In the genomic region with DNA sequence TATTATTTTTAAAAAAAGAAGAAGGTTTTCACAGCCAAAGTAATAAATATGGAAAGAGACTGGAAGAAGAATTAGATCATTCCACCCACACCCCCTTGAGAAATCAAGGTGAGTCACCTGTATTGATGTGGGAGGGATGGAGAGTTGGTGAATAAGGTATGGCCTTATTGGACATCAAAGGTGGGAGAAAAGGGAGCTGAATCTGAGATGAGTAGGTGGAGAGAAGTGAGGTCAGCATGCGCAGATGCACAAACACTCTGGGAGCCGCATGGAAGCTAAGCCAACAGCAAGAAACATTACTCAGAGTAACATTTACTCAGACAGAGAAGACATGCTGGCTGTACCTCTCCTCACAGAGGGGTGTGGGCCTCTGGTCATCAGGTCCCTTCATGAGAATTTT, we compare ENCODE assay signal across 21 cellular contexts.
DNase-seq lines count a peak whose midpoint lies in the region; ATAC-seq, FAIRE-seq and TF ChIP-seq lines count a peak whose summit lies in the region.
"Had no signal": no experiment of that assay in that cellular context is flagged by ENCODE, and none has a peak within 500 bp of the region (broad histone marks: within the 10 kb centered on the region; RNA-seq: fewer than 3 reads in every experiment).

No MANE protein-coding gene starts in this region.

- no peak overlapping the region for H2AFZ ChIP-seq in PC-9

- peak; percentile 16 for DNase-seq in NCI-H345 (lab: John Stamatoyannopoulos, UW)
- no peak for DNase-seq in NCI-H345 treated with DMSO at 0.1 percent for 48 hours (lab: John Stamatoyannopoulos, UW; ENCODE audit: unreplicated experiment)
- no peak for DNase-seq in PC-9
- DNase-seq in fibroblast of mammary gland (ENCODE audit: low read depth) = peak; percentile 90
- no peak for DNase-seq in urothelium cell line (ENCODE audit: low spot score)
- DNase-seq in activated naive CD4-positive, alpha-beta T cell treated with anti-CD3 and anti-CD28 coated beads, Interleukin-2, amount 50 U/mL, for 16 hours = no peak
- DNase-seq in NCI-H446 (lab: John Stamatoyannopoulos, UW) = no peak
- DNase-seq: 8988T; activated CD4-positive, alpha-beta T cell treated with anti-CD3 and anti-CD28 coated beads, Interleukin-2, amount 10 ng/mL, durations not matched to agents 24 days and 14 days; activated naive CD4-positive, alpha-beta T cell treated with anti-CD3 and anti-CD28 coated beads, Interleukin-2, amount 10 ng/mL, durations not matched to agents 7 days and 5 days; activated T-cell treated with anti-CD3 and anti-CD28 coated beads, Interleukin-2, amount 50 U/mL, for 72 hours; aorta; kidney; NCI-H2171; NCI-H82; SIG-M5; stimulated activated naive CD8-positive, alpha-beta T cell treated with anti-CD3 and anti-CD28 coated beads, Interleukin-15, amount 100 ng/mL, for 72 hours had no signal

- intact Hi-C loops in PC-9 (cut with micrococcal nuclease; ENCODE audit: unreplicated experiment) = loop anchor here (2.0 kb wide), 1 partner anchor 23 kb away; no protein-coding TSS in a partner anchor

- TF ChIP-seq CTCF in PC-9 (conservative IDR thresholded peaks at IDR 0.05) (no peak), fibroblast of mammary gland (conservative IDR thresholded peaks at IDR 0.05; ENCODE audit: control insufficient read depth, insufficient read depth, low read depth, low read length) (no peak)

- no TSS peak for BruUV-seq in PC-9 (replicated peaks; lab: Mats Ljungman, UMichigan)

- no peaks in the 10 kb centered on the region for H3K36me3 ChIP-seq in PC-9 (ENCODE audit: low read depth)
- H3K36me3 ChIP-seq: tibial nerve had no signal

- CTCF ChIA-PET in PC-9 (lab: Charles Lee) = no interaction called here

- H3K4me3 ChIP-seq in PC-9 (no peak overlapping the region), fibroblast of mammary gland (ENCODE audit: control insufficient read depth, low read depth, low read length) (no peak overlapping the region)
- H3K4me3 ChIP-seq: GM23338, tibial nerve had no signal

- H3K27me3 ChIP-seq in PC-9 (ENCODE audit: insufficient read depth, low read depth) = no peaks in the 10 kb centered on the region
- H3K27me3 ChIP-seq: tibial nerve had no signal

- no peak overlapping the region for H3K4me2 ChIP-seq in PC-9
- H3K4me2 ChIP-seq: GM23338 had no signal

- H3F3A ChIP-seq in PC-9 (ENCODE audit: insufficient read depth, low read depth) = peaks cover 4% of the 10 kb centered on the region; the same call in 1 of the 2 replicates

- peaks cover 14% of the 10 kb centered on the region for H3K4me1 ChIP-seq in PC-9 (replicated peaks; ENCODE audit: insufficient read depth)
- H3K4me1 ChIP-seq: tibial nerve had no signal

- no peak for ATAC-seq in GM21528 (IDR thresholded peaks at IDR 0.05; ENCODE audit: low FRiP score, unreplicated experiment)
- ATAC-seq: activated T-cell treated with anti-CD3 and anti-CD28 coated beads, Interleukin-2, amount 50 U/mL, for 72 hours; GM23338; stimulated activated naive CD8-positive, alpha-beta T cell treated with anti-CD3 and anti-CD28 coated beads, Interleukin-15, amount 100 ng/mL, for 72 hours had no signal

- no peaks in the 10 kb centered on the region for H4K20me1 ChIP-seq in PC-9 (ENCODE audit: insufficient read depth)

- POLR2A ChIA-PET in PC-9 (lab: Charles Lee; ENCODE audit: unreplicated experiment) = interaction anchor here (0.6 kb wide), 1 partner anchor 18 kb away, joined by 7 read pairs; no protein-coding TSS in a partner anchor

- H3K9me2 ChIP-seq in PC-9 (ENCODE audit: insufficient read depth) = no peaks in the 10 kb centered on the region

- peak; percentile 46 for FAIRE-seq in urothelium cell line (lab: Jason Lieb, UNC)
- FAIRE-seq: frontal cortex, kidney had no signal

- peak overlapping the region; percentile 61 for H3K27ac ChIP-seq in PC-9
- H3K27ac ChIP-seq: tibial nerve had no signal

- H3K9me3 ChIP-seq in PC-9 (ENCODE audit: insufficient read depth, low read depth) = no peaks in the 10 kb centered on the region
- H3K9me3 ChIP-seq: tibial nerve had no signal

- H3K79me2 ChIP-seq in PC-9 (ENCODE audit: low read depth) = no peaks in the 10 kb centered on the region

Comparison
In these comparisons a context has a peak if more than half of its experiments do, and no peak if none do; other contexts are left out.
1. DNase-seq: peak in NCI-H345 (single experiment) and fibroblast of mammary gland (single experiment); none in NCI-H345 treated with DMSO at 0.1 percent for 48 hours (single experiment), PC-9 (0 of 2), urothelium cell line (single experiment), activated naive CD4-positive, alpha-beta T cell treated with anti-CD3 and anti-CD28 coated beads, Interleukin-2, amount 50 U/mL, for 16 hours (single experiment) and NCI-H446 (0 of 2).